ENCODE assay signal across 1 cellular context in the genomic region with DNA sequence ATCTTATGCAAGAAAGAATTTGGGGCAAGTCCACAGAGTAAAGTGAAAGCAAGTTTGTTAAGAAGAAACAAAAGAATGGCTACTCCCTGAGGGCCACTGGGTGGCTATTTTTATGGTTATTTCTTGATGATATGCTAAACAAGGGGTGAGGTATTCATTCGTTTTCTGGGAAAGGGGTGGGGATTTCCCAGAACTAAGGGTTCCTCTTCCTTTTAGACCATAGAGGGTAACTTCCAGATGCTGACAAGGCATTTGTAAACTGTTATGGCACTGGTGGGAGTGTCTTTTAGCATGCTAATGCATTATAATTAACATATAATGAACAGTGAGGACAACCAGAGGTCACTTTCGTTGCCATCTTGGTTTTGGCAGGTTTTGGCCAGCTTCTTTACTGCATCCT.
TF ChIP-seq lines count a peak whose summit lies in the region.

No MANE protein-coding gene starts in this region.

TF ChIP-seq in H1, 55 proteins besides CTCF, POLR2A, EP300 and RAD21:
- TF ChIP-seq MAFK (IDR thresholded peaks at IDR 0.05; ENCODE audit: low read depth, low read length) (0 out of 2 replicates have a peak, but pooled peaks have one; percentile 46), POU5F1 (IDR thresholded peaks at IDR 0.05; ENCODE audit: low read depth, low read length) (no peak)
